9 cellular contexts compared by ENCODE assay signal in the genomic region with DNA sequence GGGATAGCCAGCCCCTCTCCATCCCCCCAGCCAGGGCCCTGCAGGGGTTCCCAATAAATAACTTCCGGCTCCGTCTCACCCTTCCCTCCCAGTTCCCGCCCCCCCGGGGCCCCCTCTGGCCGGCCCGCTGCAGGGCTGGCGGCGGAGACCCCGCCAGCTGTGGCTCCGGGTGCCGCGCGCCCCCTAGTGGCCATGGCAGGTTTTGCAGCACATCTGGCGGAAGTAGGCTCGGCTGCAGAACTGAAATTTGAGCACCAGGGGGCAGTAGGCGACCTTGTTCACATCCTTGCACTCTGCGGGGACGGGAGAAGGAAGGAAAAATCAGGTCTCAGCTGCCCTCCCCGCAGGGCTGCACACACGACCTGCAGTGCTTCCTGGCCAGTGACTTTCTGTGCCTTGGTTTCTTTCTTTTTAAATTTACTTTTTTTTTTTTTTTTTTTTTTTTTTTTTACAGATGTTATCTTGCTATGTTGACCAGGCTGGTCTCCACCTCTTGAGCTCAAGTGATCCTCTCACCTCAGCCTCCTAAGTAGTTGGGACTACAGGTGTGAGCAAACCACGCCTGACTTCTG. TPM values are rescaled to one million over a fixed set of nuclear protein-coding genes. Genes with fewer than 3 reads are reported as not detected.
DNase-seq lines count a peak whose midpoint lies in the region; ATAC-seq lines count a peak whose summit lies in the region.
"Had no signal": no experiment of that assay in that cellular context is flagged by ENCODE, and none has a peak within 500 bp of the region (broad histone marks: within the 10 kb centered on the region; RNA-seq: fewer than 3 reads in every experiment).

No MANE protein-coding gene starts in this region.

- no peak overlapping the region for H3K27ac ChIP-seq in CD4-positive, alpha-beta memory T cell (ENCODE audit: low read depth, low read length)

- in situ Hi-C loops in HAP-1 (cut with MboI; ENCODE audit: low sequenced_read_pairs), result no loop called here

- peak; percentile 79 to 86 (median 83) for DNase-seq in CD4-positive, alpha-beta memory T cell
- DNase-seq in HAP-1 (ENCODE audit: low spot score in 2 of 2) (peak; percentile 63 to 92), NCI-H774 (lab: John Stamatoyannopoulos, UW) (peak; percentile 9), medulla oblongata (ENCODE audit: extremely low spot score) (peak; percentile 79)
- DNase-seq in activated CD4-positive, alpha-beta memory T cell treated with anti-CD3 and anti-CD28 coated beads for 36 hours, result peak; percentile 90
- DNase-seq in effector CD4-positive, alpha-beta T cell, result peak; percentile 81
- DNase-seq in stimulated activated CD8-positive, alpha-beta memory T cell treated with anti-CD3 and anti-CD28 coated beads, Interleukin-2, amount 100 ng/mL, for 1 hour (ENCODE audit: low read depth in 2 of 2), result peak; percentile 71 to 74

- H3K27ac Mint-ChIP-seq in CD4-positive, alpha-beta memory T cell, result peak overlapping the region in 2 of 7 donors; percentile 61 to 70
- H3K27ac Mint-ChIP-seq in activated CD4-positive, alpha-beta memory T cell treated with anti-CD3 and anti-CD28 coated beads for 36 hours, result no peak overlapping the region

- intact Hi-C loops in CD4-positive, alpha-beta memory T cell (cut with micrococcal nuclease), result loop anchor here (1.0 to 2.0 kb wide), 4 partner anchors 35 to 226 kb away; a partner anchor contains a TSS
- intact Hi-C loops in activated CD4-positive, alpha-beta memory T cell treated with anti-CD3 and anti-CD28 coated beads for 36 hours (cut with micrococcal nuclease), result loop anchor here (1.0 to 2.0 kb wide), 3 partner anchors 12 to 168 kb away; a partner anchor contains a TSS

- peaks cover 35% of the 10 kb centered on the region for H3K4me1 ChIP-seq in CD4-positive, alpha-beta memory T cell (ENCODE audit: insufficient read depth, low read length)
- peaks cover 3% of the 10 kb centered on the region; the same call in 1 of the 2 replicates for H3K4me1 ChIP-seq in HAP-1

- peaks cover 4 to 11% of the 10 kb centered on the region in 2 donors for H3K36me3 Mint-ChIP-seq in CD4-positive, alpha-beta memory T cell
- H3K36me3 Mint-ChIP-seq in activated CD4-positive, alpha-beta memory T cell treated with anti-CD3 and anti-CD28 coated beads for 36 hours, result no peaks in the 10 kb centered on the region

- CTCF ChIA-PET in CD4-positive, alpha-beta memory T cell (lab: Charles Lee; ENCODE audit: partially characterized antibody), result interaction anchor here (0.6 to 8.8 kb wide), 32 partner anchors 7 to 641 kb away, joined by 3 to 179 read pairs (median 8); a partner anchor contains a TSS
- CTCF ChIA-PET in activated CD4-positive, alpha-beta memory T cell treated with anti-CD3 and anti-CD28 coated beads for 36 hours (lab: Charles Lee), result interaction anchor here (0.6 to 6.8 kb wide), 43 partner anchors 10 to 1072 kb away, joined by 3 to 168 read pairs (median 4); a partner anchor contains a TSS

- H3K4me1 Mint-ChIP-seq in CD4-positive, alpha-beta memory T cell, result peaks cover 17 to 45% (median 29%) of the 10 kb centered on the region in 4 donors
- peaks cover 29% of the 10 kb centered on the region for H3K4me1 Mint-ChIP-seq in activated CD4-positive, alpha-beta memory T cell treated with anti-CD3 and anti-CD28 coated beads for 36 hours (ENCODE audit: low read depth)

- H3K4me3 Mint-ChIP-seq in CD4-positive, alpha-beta memory T cell, result peak overlapping the region in 1 of 8 donors; percentile 21
- H3K4me3 Mint-ChIP-seq in activated CD4-positive, alpha-beta memory T cell treated with anti-CD3 and anti-CD28 coated beads for 36 hours, result no peak overlapping the region

- no peak overlapping the region for H3K4me3 ChIP-seq in CD4-positive, alpha-beta memory T cell (ENCODE audit: low read length in 2 of 2)
- H3K4me3 ChIP-seq in HAP-1, result no peak overlapping the region

- H3K9me3 ChIP-seq in CD4-positive, alpha-beta memory T cell (ENCODE audit: control insufficient read depth in 1 of 2, low read length in 2 of 2), result no peaks in the 10 kb centered on the region
- H3K9me3 ChIP-seq in HAP-1, result 0 out of 2 replicates have a peak, but pooled peaks cover 2% of the 10 kb centered on the region

- POLR2A ChIA-PET in CD4-positive, alpha-beta memory T cell (lab: Charles Lee; ENCODE audit: partially characterized antibody), result interaction anchor here (0.5 to 18.1 kb wide), 11 partner anchors 10 to 260 kb away, joined by 3 to 461 read pairs (median 6); a partner anchor contains a TSS
- POLR2A ChIA-PET in activated CD4-positive, alpha-beta memory T cell treated with anti-CD3 and anti-CD28 coated beads for 36 hours (lab: Charles Lee), result interaction anchor here (0.8 to 3.6 kb wide), 2 partner anchors 10 to 67 kb away, joined by 7 to 23 read pairs; a partner anchor contains a TSS

- H3K9me3 Mint-ChIP-seq in CD4-positive, alpha-beta memory T cell, result peaks cover 0 to 2% (median 0%) of the 10 kb centered on the region in 8 donors
- H3K9me3 Mint-ChIP-seq in activated CD4-positive, alpha-beta memory T cell treated with anti-CD3 and anti-CD28 coated beads for 36 hours, result no peaks in the 10 kb centered on the region

- no peak for ATAC-seq in HG03135 (IDR thresholded peaks at IDR 0.05; ENCODE audit: unreplicated experiment)

- no peaks in the 10 kb centered on the region for H3K36me3 ChIP-seq in CD4-positive, alpha-beta memory T cell (ENCODE audit: insufficient read depth, low read length)
- no peaks in the 10 kb centered on the region for H3K36me3 ChIP-seq in HAP-1 (replicated peaks)

- H3K27me3 Mint-ChIP-seq in CD4-positive, alpha-beta memory T cell, result no peaks in the 10 kb centered on the region
- H3K27me3 Mint-ChIP-seq in activated CD4-positive, alpha-beta memory T cell treated with anti-CD3 and anti-CD28 coated beads for 36 hours, result peaks cover 2% of the 10 kb centered on the region

- no peaks in the 10 kb centered on the region for H3K27me3 ChIP-seq in CD4-positive, alpha-beta memory T cell (ENCODE audit: insufficient read depth, low read length)
- peaks cover 20% of the 10 kb centered on the region for H3K27me3 ChIP-seq in HAP-1 (ENCODE audit: low read depth)

RNA-seq across cellular contexts. Expression of a gene that starts 3.6 kb away (rescaled TPM):
- total RNA-seq in CD4-positive, alpha-beta memory T cell, result 100 to 1,000 TPM; 329 to 359 TPM
- 100 to 1,000 TPM in 1 of 2 donors, 10 to 100 TPM in 1; 35.9 to 112 TPM for polyA plus RNA-seq in CD4-positive, alpha-beta memory T cell
- total RNA-seq in activated CD4-positive, alpha-beta memory T cell treated with anti-CD3 and anti-CD28 coated beads for 36 hours, result 10 to 100 TPM; 48.7 to 50.1 TPM

RNA-seq across cellular contexts. Expression of a gene that starts 29.7 kb away (rescaled TPM):
- 10 to 100 TPM; 66.0 to 67.2 TPM for total RNA-seq in CD4-positive, alpha-beta memory T cell
- 1 to 10 TPM in 1 of 2 donors, under 1 TPM in 1; 0.59 to 2.2 TPM for polyA plus RNA-seq in CD4-positive, alpha-beta memory T cell
- 1 to 10 TPM; 3.4 to 3.9 TPM for total RNA-seq in activated CD4-positive, alpha-beta memory T cell treated with anti-CD3 and anti-CD28 coated beads for 36 hours

RNA-seq across cellular contexts. Expression of a gene that starts 49.6 kb away (rescaled TPM):
- not detected for total RNA-seq in CD4-positive, alpha-beta memory T cell
- polyA plus RNA-seq in CD4-positive, alpha-beta memory T cell, result not detected
- total RNA-seq in activated CD4-positive, alpha-beta memory T cell treated with anti-CD3 and anti-CD28 coated beads for 36 hours, result not detected
- total RNA-seq: T-helper 2 cell treated with Interferon-gamma antibody and Interleukin-4, amounts not matched to agents 100 ng/mL and 5 ng/mL, for 36 hours had no signal

Comparison
In these comparisons a context has a peak if more than half of its experiments do, and no peak if none do; other contexts are left out.
1. DNase-seq: peak in every context shown above with its lines; median percentile 90 in activated CD4-positive, alpha-beta memory T cell treated with anti-CD3 and anti-CD28 coated beads for 36 hours; 83 in CD4-positive, alpha-beta memory T cell; 81 in effector CD4-positive, alpha-beta T cell; 79 in medulla oblongata; 78 in HAP-1; 72 in stimulated activated CD8-positive, alpha-beta memory T cell treated with anti-CD3 and anti-CD28 coated beads, Interleukin-2, amount 100 ng/mL, for 1 hour; 9 in NCI-H774.
2. RNA of a gene that starts 3.6 kb away (total RNA-seq): 329 to 359 TPM in CD4-positive, alpha-beta memory T cell; 48.7 to 50.1 TPM in activated CD4-positive, alpha-beta memory T cell treated with anti-CD3 and anti-CD28 coated beads for 36 hours; every median in the first group is over 4 times any median in the second.
3. RNA of a gene that starts 29.7 kb away (total RNA-seq): 66.0 to 67.2 TPM in CD4-positive, alpha-beta memory T cell; 3.4 to 3.9 TPM in activated CD4-positive, alpha-beta memory T cell treated with anti-CD3 and anti-CD28 coated beads for 36 hours; every median in the first group is over 10 times any median in the second.